ENCODE assay signal across 14 cellular contexts in genomic region chr11:27837895-27838563, GRCh38.
DNase-seq lines count a peak whose midpoint lies in the region; ATAC-seq and TF ChIP-seq lines count a peak whose summit lies in the region.
"Had no signal": no experiment of that assay in that cellular context is flagged by ENCODE, and none has a peak within 500 bp of the region (broad histone marks: within the 10 kb centered on the region; RNA-seq: fewer than 3 reads in every experiment).

No MANE protein-coding gene starts in this region.

- TF ChIP-seq CTCF in GM12865 (IDR thresholded peaks at IDR 0.05; ENCODE audit: insufficient read depth, low read depth, low read length, missing control alignments): no peak

- no peak overlapping the region for H3K4me3 ChIP-seq in GM12865 (ENCODE audit: low read depth, low read length)
- H3K4me3 ChIP-seq: spleen had no signal

- ATAC-seq in GM19328 (IDR thresholded peaks at IDR 0.05; ENCODE audit: unreplicated experiment): peak; percentile 58
- ATAC-seq in HG02642 (IDR thresholded peaks at IDR 0.05; ENCODE audit: poor library complexity, unreplicated experiment): peak; percentile 88
- peak; percentile 93 for ATAC-seq in HG03442 (IDR thresholded peaks at IDR 0.05; ENCODE audit: unreplicated experiment)
- ATAC-seq: natural killer cell had no signal

- peak; percentile 57 for DNase-seq in GM12865 (ENCODE audit: low read depth)
- no peak for DNase-seq in NCI-H69 (lab: John Stamatoyannopoulos, UW)
- DNase-seq in NCI-H82 (lab: John Stamatoyannopoulos, UW): no peak
- DNase-seq in activated gamma-delta T cell (lab: John Stamatoyannopoulos, UW): no peak
- DNase-seq in HuH-7.5 (ENCODE audit: low spot score): no peak
- DNase-seq: activated effector memory CD4-positive, alpha-beta T cell treated with Interleukin-2 at 50 U/mL for 16 hours; GDM1; islet precursor cell; natural killer cell; NCI-H187 treated with DMSO at 0.1 percent for 48 hours; spleen had no signal
